Comparison of ENCODE assay signal across 1 cellular context in the genomic region with DNA sequence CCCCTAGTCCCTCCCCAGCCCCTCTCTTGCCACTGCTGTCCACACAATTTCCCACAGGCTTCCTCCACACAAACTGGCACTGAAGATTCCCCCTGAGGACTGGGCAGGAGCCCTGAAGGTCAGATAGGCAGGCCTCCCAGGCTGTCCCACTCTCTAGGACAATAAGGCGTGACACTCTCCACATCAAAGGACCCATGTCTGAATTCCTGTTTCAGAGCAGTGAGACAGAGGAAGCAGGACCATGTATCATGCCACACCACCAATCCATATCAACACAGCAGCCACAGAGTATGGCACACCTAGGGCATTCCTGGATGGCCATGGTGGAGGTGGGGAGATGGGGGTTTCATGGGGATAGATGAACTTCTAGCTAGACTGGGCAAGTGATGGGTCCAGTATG.
TF ChIP-seq lines count a peak whose summit lies in the region.

No MANE protein-coding gene starts in this region.

TF ChIP-seq in GM12878, 131 proteins besides CTCF, POLR2A, EP300 and RAD21:
- TF ChIP-seq CHD4 (IDR thresholded peaks at IDR 0.05) (no peak), NFXL1 (IDR thresholded peaks at IDR 0.05; ENCODE audit: borderline replicate concordance) (no peak), MXI1 (IDR thresholded peaks at IDR 0.05; ENCODE audit: low read depth, low read length) (no peak)
- TF ChIP-seq, protein P1, sequence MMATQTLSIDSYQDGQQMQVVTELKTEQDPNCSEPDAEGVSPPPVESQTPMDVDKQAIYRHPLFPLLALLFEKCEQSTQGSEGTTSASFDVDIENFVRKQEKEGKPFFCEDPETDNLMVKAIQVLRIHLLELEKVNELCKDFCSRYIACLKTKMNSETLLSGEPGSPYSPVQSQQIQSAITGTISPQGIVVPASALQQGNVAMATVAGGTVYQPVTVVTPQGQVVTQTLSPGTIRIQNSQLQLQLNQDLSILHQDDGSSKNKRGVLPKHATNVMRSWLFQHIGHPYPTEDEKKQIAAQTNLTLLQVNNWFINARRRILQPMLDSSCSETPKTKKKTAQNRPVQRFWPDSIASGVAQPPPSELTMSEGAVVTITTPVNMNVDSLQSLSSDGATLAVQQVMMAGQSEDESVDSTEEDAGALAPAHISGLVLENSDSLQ (IDR thresholded peaks at IDR 0.05), result no peak
